In genomic region chr7:4631664-4632171, GRCh38 we compare ENCODE assay signal across 9 cellular contexts. TPM values are rescaled to one million over a fixed set of nuclear protein-coding genes. Genes with fewer than 3 reads are reported as not detected.
DNase-seq lines count a peak whose midpoint lies in the region; ATAC-seq and TF ChIP-seq lines count a peak whose summit lies in the region.
"Had no signal": no experiment of that assay in that cellular context is flagged by ENCODE, and none has a peak within 500 bp of the region (broad histone marks: within the 10 kb centered on the region; RNA-seq: fewer than 3 reads in every experiment).

No MANE protein-coding gene starts in this region.

- peak overlapping the region; percentile 92 for H3K27ac Mint-ChIP-seq in MCF 10A (ENCODE audit: low read depth, unreplicated experiment)
- H3K27ac Mint-ChIP-seq: B cell had no signal

- H3K9me3 Mint-ChIP-seq in MCF 10A (ENCODE audit: unreplicated experiment): no peaks in the 10 kb centered on the region

- CTCF ChIA-PET in MCF 10A (lab: Yijun Ruan, JAX): interaction anchor here (0.6 to 3.5 kb wide), 24 partner anchors 10 to 1766 kb away, joined by 3 to 57 read pairs (median 4); partner anchors contain the start of gene FOXK1

- no peaks in the 10 kb centered on the region for H3K36me3 Mint-ChIP-seq in MCF 10A (ENCODE audit: insufficient read depth, unreplicated experiment)

- H3K4me3 Mint-ChIP-seq in MCF 10A (ENCODE audit: unreplicated experiment): peak overlapping the region; percentile 65
- H3K4me3 Mint-ChIP-seq: B cell had no signal

- peak; percentile 8 to 15 for DNase-seq in NCI-H187 (lab: John Stamatoyannopoulos, UW)
- no peak for DNase-seq in NCI-H187 treated with DMSO at 0.1 percent for 48 hours (lab: John Stamatoyannopoulos, UW)
- DNase-seq in NCI-H460 (ENCODE audit: extremely low read depth, low read depth): peak; percentile 93
- DNase-seq in MCF 10A (ENCODE audit: unreplicated experiment): peak; percentile 95
- peak; percentile 53 for DNase-seq in iPS DF 4.7 (ENCODE audit: extremely low read depth, low spot score)
- peak; percentile 87 for DNase-seq in sciatic nerve (ENCODE audit: low spot score)
- DNase-seq in NK-92 (lab: John Stamatoyannopoulos, UW; ENCODE audit: unreplicated experiment): no peak
- DNase-seq in Kasumi-1 (lab: John Stamatoyannopoulos, UW): no peak

- peak; percentile 82 for TF ChIP-seq CTCF in MCF 10A (IDR thresholded peaks at IDR 0.05; ENCODE audit: unreplicated experiment)

- no TSS peak for BruUV-seq in MCF 10A (replicated peaks; lab: Mats Ljungman, UMichigan)

- peak; percentile 99 for ATAC-seq in sciatic nerve

- H3K4me1 Mint-ChIP-seq in MCF 10A (ENCODE audit: insufficient read depth, unreplicated experiment): peaks cover 12% of the 10 kb centered on the region
- H3K4me1 Mint-ChIP-seq: B cell had no signal

- POLR2A ChIA-PET in MCF 10A (lab: Yijun Ruan, JAX): interaction anchor here (0.7 to 3.0 kb wide), 12 partner anchors 8 to 144 kb away, joined by 3 to 19 read pairs (median 5); partner anchors contain the start of genes AP5Z1 and FOXK1

- no peaks in the 10 kb centered on the region for H3K27me3 Mint-ChIP-seq in MCF 10A (ENCODE audit: insufficient read depth, unreplicated experiment)

- intact Hi-C loops in MCF 10A (cut with micrococcal nuclease): loop anchor here (1.0 to 2.0 kb wide), 6 partner anchors 20 to 1323 kb away; no protein-coding TSS in a partner anchor
- intact Hi-C loops in sciatic nerve (cut with DNase I): no loop called here

RNA-seq across cellular contexts. Expression of gene FOXK1, which starts 50.4 kb away (rescaled TPM):
- total RNA-seq in NCI-H460 (2014; rRNA removed; shearing (Covaris generic)): 37.9 and 40.6 TPM in 2 replicates
- 14.8 and 22.4 TPM in 2 replicates for polyA plus RNA-seq in NCI-H460 (2014; cell fraction: nucleus; rRNA removed)
- total RNA-seq in MCF 10A (2022): 37.7 and 43.8 TPM in 2 replicates
- 37.7 TPM for total RNA-seq in sciatic nerve

Comparison
In these comparisons a context has a peak if more than half of its experiments do, and no peak if none do; other contexts are left out.
1. DNase-seq: peak in NCI-H187 (2 of 2), NCI-H460 (single experiment), MCF 10A (single experiment), iPS DF 4.7 (single experiment) and sciatic nerve (single experiment); none in NCI-H187 treated with DMSO at 0.1 percent for 48 hours (single experiment), NK-92 (single experiment) and Kasumi-1 (0 of 2).